In the genomic region with DNA sequence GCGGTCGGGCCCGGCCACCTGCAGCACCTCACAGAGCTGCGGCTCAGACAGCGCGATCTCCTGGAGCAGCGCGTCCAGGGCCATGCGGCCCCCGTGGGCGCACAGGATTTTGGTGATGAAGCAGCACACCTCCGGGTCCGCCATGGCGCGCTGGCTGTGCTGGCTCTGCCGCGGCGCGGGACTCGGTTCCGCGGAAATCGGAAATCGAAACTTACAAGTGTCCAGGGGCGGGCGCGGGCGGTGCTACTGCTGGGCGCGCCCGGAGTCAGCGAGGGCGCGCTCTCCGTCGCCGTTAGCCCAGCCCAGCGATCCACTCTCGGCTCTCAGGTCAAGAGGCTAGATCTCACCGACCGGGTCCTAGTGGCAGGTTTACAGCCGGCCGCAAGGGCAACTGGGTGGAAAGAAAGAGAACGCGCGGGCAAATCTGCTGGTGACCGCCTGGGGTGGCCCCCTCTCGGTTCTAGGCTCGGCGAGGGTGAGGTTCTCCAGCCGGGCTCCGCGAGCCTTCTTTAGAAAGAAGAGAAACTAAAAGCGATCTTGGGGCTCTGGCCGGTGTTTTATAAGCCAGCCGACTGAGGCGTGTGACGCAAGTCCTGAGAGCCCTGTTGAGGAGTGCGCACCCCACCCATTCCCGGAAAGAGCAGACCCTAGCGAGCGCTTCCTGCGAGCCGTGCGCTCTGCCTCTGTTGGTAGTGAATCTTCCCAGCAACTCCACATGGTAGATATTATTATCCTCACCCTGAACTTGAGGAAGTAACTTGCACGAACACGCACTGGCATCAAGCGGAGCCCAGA, we compare ENCODE assay signal across 8 cellular contexts. TPM values are rescaled to one million over a fixed set of nuclear protein-coding genes. Genes with fewer than 3 reads are reported as not detected.
DNase-seq lines count a peak whose midpoint lies in the region; ATAC-seq, FAIRE-seq and TF ChIP-seq lines count a peak whose summit lies in the region.

Gene ZC3HAV1 (minus strand): TSS at position 533 of the 795 bp plus-strand sequence. CDS start 389 bp downstream, at position 144.

- no peak for FAIRE-seq in kidney (lab: Jason Lieb, UNC)

- peaks cover 7% of the 10 kb centered on the region; the same call in 1 of the 2 replicates for H3K9me3 ChIP-seq in AG04450 (ENCODE audit: control insufficient read depth, insufficient read depth, low read length)
- H3K9me3 ChIP-seq in kidney (ENCODE audit: control insufficient read depth in 1 of 2, low read length in 2 of 2), result no peaks in the 10 kb centered on the region

- DNase-seq in AG04450 (ENCODE audit: low read depth, low spot score) (peak; percentile 66), NCI-H226 (peak; percentile 79), kidney (peak; percentile 95)
- peak; percentile 82 to 89 for DNase-seq in central memory CD8-positive, alpha-beta T cell (ENCODE audit: low spot score in 2 of 2)
- DNase-seq in stimulated activated CD4-positive, alpha-beta T cell treated with anti-CD3 and anti-CD28 coated beads, Interleukin-15, amount 100 ng/mL, for 24 hours, result peak; percentile 90

- H3K36me3 Mint-ChIP-seq in central memory CD8-positive, alpha-beta T cell (ENCODE audit: insufficient read depth), result peaks cover 46% of the 10 kb centered on the region

- peak within 1 kb of the TSS; percentile 88 for H3K4me3 ChIP-seq in AG04450 (ENCODE audit: low read depth, low read length)
- peak within 1 kb of the TSS; percentile 72 to 92 for H3K4me3 ChIP-seq in kidney (ENCODE audit: low read length in 2 of 2)

- CTCF ChIA-PET in AG04450 (lab: Charles Lee), result no interaction called here

- TF ChIP-seq CTCF in AG04450 (IDR thresholded peaks at IDR 0.05; ENCODE audit: low read depth, low read length), result no peak
- TF ChIP-seq CTCF in kidney (IDR thresholded peaks at IDR 0.05; ENCODE audit: borderline replicate concordance, extremely low read depth, insufficient read depth), result no peak

- POLR2A ChIA-PET in AG04450 (lab: Yijun Ruan, JAX), result interaction anchor here (0.6 kb wide), 1 partner anchor 73 kb away, joined by 3 read pairs; the partner anchor contains the start of gene ZC3HAV1L

- H3K27ac ChIP-seq in AG04450 (ENCODE audit: low read depth, low read length) (peak within 1 kb of the TSS; percentile 94), kidney (ENCODE audit: low read depth in 2 of 2, low read length in 2 of 2) (peak within 1 kb of the TSS; percentile 93 to 95)

- peak within 1 kb of the TSS; percentile 96 for H3K27ac Mint-ChIP-seq in central memory CD8-positive, alpha-beta T cell (ENCODE audit: low read depth)

- no peaks in the 10 kb centered on the region for H3K27me3 Mint-ChIP-seq in central memory CD8-positive, alpha-beta T cell

- ATAC-seq in GM18868 (IDR thresholded peaks at IDR 0.05; ENCODE audit: unreplicated experiment) (peak; percentile 82), HG03103 (IDR thresholded peaks at IDR 0.05; ENCODE audit: low read depth, unreplicated experiment) (peak; percentile 53)
- peak; percentile 80 for ATAC-seq in activated CD4-positive, CD25-positive, alpha-beta regulatory T cell treated with anti-CD3 and anti-CD28 coated beads, Interleukin-2, amount 50 U/mL, for 24 hours
- ATAC-seq in central memory CD8-positive, alpha-beta T cell (replicated peaks; ENCODE audit: extremely low read depth, poor library complexity, severe bottlenecking), result peak; percentile 89

- H3K4me1 ChIP-seq in kidney (ENCODE audit: control insufficient read depth in 1 of 2, insufficient read depth in 1 of 2, low read depth in 1 of 2, low read length in 2 of 2), result peaks cover 3 to 6% of the 10 kb centered on the region in 2 donors

- H3K27me3 ChIP-seq in AG04450 (ENCODE audit: control insufficient read depth, insufficient read depth, low read length), result peaks cover 2% of the 10 kb centered on the region

- H3K4me1 Mint-ChIP-seq in central memory CD8-positive, alpha-beta T cell, result peaks cover 49% of the 10 kb centered on the region

- peaks cover 6% of the 10 kb centered on the region for H3K9me3 Mint-ChIP-seq in central memory CD8-positive, alpha-beta T cell

- peak within 1 kb of the TSS; percentile 41 to 70 for H3K9ac ChIP-seq in kidney (ENCODE audit: low read length in 2 of 2)

- H3K36me3 ChIP-seq in kidney (ENCODE audit: control insufficient read depth in 1 of 2, insufficient read depth in 2 of 2, low read length in 2 of 2), result no peaks in the 10 kb centered on the region

- intact Hi-C loops in kidney (cut with DNase I), result no loop called here

- H3K4me3 Mint-ChIP-seq in central memory CD8-positive, alpha-beta T cell, result peak within 1 kb of the TSS; percentile 100

RNA-seq across cellular contexts. Expression of gene ZC3HAV1, which starts in this region (rescaled TPM):
- 21.7 and 25.3 TPM in 2 replicates for polyA plus RNA-seq in AG04450 (2011; rRNA removed)
- 39.5 and 44.8 TPM in 2 replicates for polyA minus RNA-seq in AG04450 (2011; rRNA and poly(A)+ RNA removed)
- 40.2 TPM for total RNA-seq in kidney
- polyA plus RNA-seq in kidney (ENCODE audit: insufficient read depth, low read depth, low replicate concordance), result 11.1 TPM

Comparison
In these comparisons a context has a peak if more than half of its experiments do, and no peak if none do; other contexts are left out.
1. Peak in every context shown above with its lines: DNase-seq, ATAC-seq, H3K4me3 ChIP-seq and H3K27ac ChIP-seq.